Comparison of ENCODE assay signal across 10 cellular contexts in the genomic region with DNA sequence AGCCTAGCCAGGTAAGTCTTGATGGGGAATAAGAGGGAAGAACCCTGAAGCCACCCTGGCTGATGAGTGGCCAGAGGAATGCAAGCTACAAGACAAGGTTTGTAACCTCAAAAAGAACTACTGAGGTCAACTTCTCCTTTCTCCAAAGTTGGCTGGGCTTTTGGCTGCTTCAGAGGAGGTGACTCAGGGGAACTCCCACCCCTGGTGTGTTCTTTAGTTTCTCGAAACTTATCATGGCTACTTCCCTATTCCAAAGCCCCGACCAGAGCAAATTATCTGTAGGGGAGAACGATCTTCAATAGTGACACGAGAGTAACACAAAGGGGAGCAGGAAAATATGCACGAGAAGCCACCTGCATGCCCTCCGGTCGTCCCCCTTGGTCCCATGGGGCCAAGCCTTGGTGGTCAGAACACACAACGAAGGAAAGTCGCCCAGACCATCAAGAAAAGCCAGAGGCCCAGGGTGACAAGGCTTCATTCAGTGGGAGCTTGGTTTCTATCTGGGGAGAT. TPM values are rescaled to one million over a fixed set of nuclear protein-coding genes. Genes with fewer than 3 reads are reported as not detected.
DNase-seq lines count a peak whose midpoint lies in the region; ATAC-seq and TF ChIP-seq lines count a peak whose summit lies in the region.
"Had no signal": no experiment of that assay in that cellular context is flagged by ENCODE, and none has a peak within 500 bp of the region (broad histone marks: within the 10 kb centered on the region; RNA-seq: fewer than 3 reads in every experiment).

No MANE protein-coding gene starts in this region.

- H3K14ac ChIP-seq in IMR-90 (replicated peaks; ENCODE audit: low read depth, low read length), result no peak overlapping the region

- POLR2A ChIA-PET in CD8-positive, alpha-beta memory T cell (lab: Charles Lee), result no interaction called here
- POLR2A ChIA-PET in IMR-90 (lab: Charles Lee; ENCODE audit: unreplicated experiment) (no interaction called here), HEK293T (lab: Yijun Ruan, JAX) (no interaction called here)

- no peak overlapping the region for H2BK15ac ChIP-seq in IMR-90 (ENCODE audit: low read depth, low read length)

- no peak overlapping the region; the same call in 1 of the 2 replicates for H3K18ac ChIP-seq in IMR-90 (ENCODE audit: low read depth, low read length)

- DNase-seq in CD8-positive, alpha-beta memory T cell, result no peak
- DNase-seq in IMR-90 (peak; percentile 33), HEK293T (ENCODE audit: extremely low spot score) (no peak), T-helper 9 cell (no peak), HAP-1 (ENCODE audit: low spot score in 2 of 2) (no peak)
- DNase-seq in activated CD4-positive, alpha-beta T cell treated with anti-CD3 and anti-CD28 coated beads for 48 hours, result no peak
- DNase-seq: DND-41, NCI-H146 had no signal

- H2AK9ac ChIP-seq in IMR-90 (replicated peaks; ENCODE audit: low read depth, low read length, poor library complexity), result no peak overlapping the region

- H4K8ac ChIP-seq in IMR-90 (ENCODE audit: low read depth in 2 of 2, low read length in 2 of 2), result no peak overlapping the region

- no peaks in the 10 kb centered on the region for H3K9me3 Mint-ChIP-seq in CD8-positive, alpha-beta memory T cell

- H2BK20ac ChIP-seq in IMR-90 (ENCODE audit: low read depth, low read length), result no peak overlapping the region

- no peak overlapping the region for H3K4ac ChIP-seq in IMR-90 (ENCODE audit: low read depth, low read length)

- no peak overlapping the region for H3K4me2 ChIP-seq in IMR-90 (ENCODE audit: low read depth, low read length)

- H3K27me3 Mint-ChIP-seq in CD8-positive, alpha-beta memory T cell, result no peaks in the 10 kb centered on the region

- TF ChIP-seq CTCF in IMR-90 (conservative IDR thresholded peaks at IDR 0.05; ENCODE audit: low read depth, low read length) (no peak), gastroesophageal sphincter (IDR thresholded peaks at IDR 0.05) (no peak)

- no peak overlapping the region for H3K4me3 Mint-ChIP-seq in CD8-positive, alpha-beta memory T cell

- intact Hi-C loops in IMR-90 (cut with micrococcal nuclease), result loop anchor here (5.0 kb wide), 1 partner anchor 55 kb away; no protein-coding TSS in a partner anchor

- peaks cover 5% of the 10 kb centered on the region for H3K4me1 ChIP-seq in CD8-positive, alpha-beta memory T cell (ENCODE audit: insufficient read depth, low read length)
- H3K4me1 ChIP-seq in IMR-90 (ENCODE audit: control insufficient read depth, insufficient read depth, low read length), result peaks cover 9% of the 10 kb centered on the region
- no peaks in the 10 kb centered on the region for H3K4me1 ChIP-seq in gastroesophageal sphincter
- H3K4me1 ChIP-seq in HAP-1, result no peaks in the 10 kb centered on the region

- no peak for TF ChIP-seq POLR2A in IMR-90 (IDR thresholded peaks at IDR 0.05; ENCODE audit: low read depth, low read length)
- no peak for TF ChIP-seq POLR2A in gastroesophageal sphincter (IDR thresholded peaks at IDR 0.05)

- no peaks in the 10 kb centered on the region for H4K20me1 ChIP-seq in IMR-90 (ENCODE audit: insufficient read depth, low read length)

- TF ChIP-seq EP300 in gastroesophageal sphincter (IDR thresholded peaks at IDR 0.05), result no peak

- H3K4me3 ChIP-seq in CD8-positive, alpha-beta memory T cell (ENCODE audit: low read length), result no peak overlapping the region
- H3K4me3 ChIP-seq in IMR-90 (ENCODE audit: insufficient read depth, low read depth, low read length) (no peak overlapping the region), gastroesophageal sphincter (no peak overlapping the region), HAP-1 (no peak overlapping the region)

- CTCF ChIA-PET in CD8-positive, alpha-beta memory T cell (lab: Charles Lee), result no interaction called here
- CTCF ChIA-PET in IMR-90 (lab: Yijun Ruan, JAX) (no interaction called here), HEK293T (lab: Yijun Ruan, JAX) (no interaction called here)

- H2BK120ac ChIP-seq in IMR-90 (ENCODE audit: low read depth, low read length), result no peak overlapping the region

- no peak overlapping the region for H3K56ac ChIP-seq in IMR-90 (ENCODE audit: extremely low read depth, insufficient read depth, low read length)

- no TSS peak for BruUV-seq in IMR-90 (replicated peaks; lab: Mats Ljungman, UMichigan)

- H3K9me3 ChIP-seq in CD8-positive, alpha-beta memory T cell (ENCODE audit: low read length), result no peaks in the 10 kb centered on the region
- H3K9me3 ChIP-seq in IMR-90 (ENCODE audit: control insufficient read depth, insufficient read depth, low read length) (no peaks in the 10 kb centered on the region), gastroesophageal sphincter (no peaks in the 10 kb centered on the region), HAP-1 (no peaks in the 10 kb centered on the region)

- peak; percentile 39 for ATAC-seq in GM21367 (IDR thresholded peaks at IDR 0.05; ENCODE audit: unreplicated experiment)
- ATAC-seq in IMR-90 (ENCODE audit: low read depth), result no peak
- ATAC-seq in gastroesophageal sphincter, result peak; percentile 50

- peak overlapping the region; percentile 14 for H3K27ac ChIP-seq in CD8-positive, alpha-beta memory T cell (ENCODE audit: low read depth, low read length)
- H3K27ac ChIP-seq in IMR-90 (ENCODE audit: insufficient read depth, low read length), result no peak overlapping the region
- no peak overlapping the region for H3K27ac ChIP-seq in gastroesophageal sphincter

- no peaks in the 10 kb centered on the region for H3K27me3 ChIP-seq in CD8-positive, alpha-beta memory T cell (ENCODE audit: insufficient read depth, low read length, poor library complexity, severe bottlenecking)
- H3K27me3 ChIP-seq in IMR-90 (ENCODE audit: control insufficient read depth, insufficient read depth, low read length) (no peaks in the 10 kb centered on the region), gastroesophageal sphincter (peaks cover 7% of the 10 kb centered on the region), HAP-1 (ENCODE audit: low read depth) (no peaks in the 10 kb centered on the region)

- H2AFZ ChIP-seq in IMR-90 (replicated peaks; ENCODE audit: low read length, poor library complexity), result no peak overlapping the region

- no peaks in the 10 kb centered on the region for H3K36me3 ChIP-seq in CD8-positive, alpha-beta memory T cell (ENCODE audit: insufficient read depth, low read length)
- H3K36me3 ChIP-seq in IMR-90 (ENCODE audit: control insufficient read depth, insufficient read depth, low read length) (no peaks in the 10 kb centered on the region), gastroesophageal sphincter (no peaks in the 10 kb centered on the region), HAP-1 (replicated peaks) (no peaks in the 10 kb centered on the region)

- H3K9me1 ChIP-seq in IMR-90 (ENCODE audit: insufficient read depth, low read length), result no peaks in the 10 kb centered on the region

- no peak overlapping the region for H4K5ac ChIP-seq in IMR-90 (ENCODE audit: low read depth, low read length)

- in situ Hi-C loops in IMR-90 (cut with MboI; ENCODE audit: low sequenced_read_pairs) (loop anchor here (25.0 kb wide), 1 partner anchor 340 kb away; no protein-coding TSS in a partner anchor), HAP-1 (cut with MboI; ENCODE audit: low sequenced_read_pairs) (loop anchor here (25.0 kb wide), 1 partner anchor 640 kb away; no protein-coding TSS in a partner anchor)

- dilution Hi-C loops in IMR-90 (cut with HindIII; ENCODE audit: low sequenced_read_pairs, unreplicated experiment), result no loop called here

- no peaks in the 10 kb centered on the region for H3K36me3 Mint-ChIP-seq in CD8-positive, alpha-beta memory T cell

- no peak overlapping the region for H3K23ac ChIP-seq in IMR-90 (ENCODE audit: low read depth, low read length)

- no peak overlapping the region for H2AK5ac ChIP-seq in IMR-90 (ENCODE audit: low read depth, low read length)

- no peak overlapping the region for H3K9ac ChIP-seq in IMR-90 (ENCODE audit: low read depth, low read length)

- no peak overlapping the region for H3K27ac Mint-ChIP-seq in CD8-positive, alpha-beta memory T cell

- no peak overlapping the region for H2BK5ac ChIP-seq in IMR-90 (ENCODE audit: low read depth, low read length, poor library complexity, severe bottlenecking)

- peaks cover 3 to 14% (median 12%) of the 10 kb centered on the region in 3 donors for H3K4me1 Mint-ChIP-seq in CD8-positive, alpha-beta memory T cell

- TF ChIP-seq RAD21 in IMR-90 (IDR thresholded peaks at IDR 0.05; ENCODE audit: low read length), result no peak

- WGBS in IMR-90 (ENCODE audit: extremely low coverage in 2 of 2, insufficient read length in 1 of 2), 2 experiments, result 90% methylated on average over 2 of the region's 9 CpGs; no CpG with 5 or more reads in 1 of the 2 experiments
- WGBS in gastroesophageal sphincter (ENCODE audit: low coverage in 1 of 2), 2 donors, result 80% methylated on average over 5 to 6 of the region's 9 CpGs

- H4K91ac ChIP-seq in IMR-90 (ENCODE audit: insufficient read depth, low read depth, low read length), result no peak overlapping the region

- no peaks in the 10 kb centered on the region for H3K79me1 ChIP-seq in IMR-90 (ENCODE audit: low read depth in 1 of 2, low read length in 2 of 2)

TF ChIP-seq in IMR-90, 13 proteins besides CTCF, POLR2A, EP300 and RAD21 (continues in another document):
- TF ChIP-seq MAFK (IDR thresholded peaks at IDR 0.05; ENCODE audit: low read depth, low read length) (no peak), BHLHE40 (IDR thresholded peaks at IDR 0.05; ENCODE audit: low read depth, low read length) (no peak), SMC3 (IDR thresholded peaks at IDR 0.05; ENCODE audit: low read depth, low read length) (no peak)

TF ChIP-seq in HEK293T, 16 proteins besides CTCF, POLR2A, EP300 and RAD21 (continues in another document):
- no peak for TF ChIP-seq CTBP1 (IDR thresholded peaks at IDR 0.05; ENCODE audit: borderline replicate concordance)
- no peak for TF ChIP-seq ZNF384 (IDR thresholded peaks at IDR 0.05)
- no peak for TF ChIP-seq BHLHE40 (IDR thresholded peaks at IDR 0.05; ENCODE audit: borderline replicate concordance)
- no peak for TF ChIP-seq SUZ12 (IDR thresholded peaks at IDR 0.05)
- TF ChIP-seq ELF4 (IDR thresholded peaks at IDR 0.05), result no peak
- TF ChIP-seq, protein P1, sequence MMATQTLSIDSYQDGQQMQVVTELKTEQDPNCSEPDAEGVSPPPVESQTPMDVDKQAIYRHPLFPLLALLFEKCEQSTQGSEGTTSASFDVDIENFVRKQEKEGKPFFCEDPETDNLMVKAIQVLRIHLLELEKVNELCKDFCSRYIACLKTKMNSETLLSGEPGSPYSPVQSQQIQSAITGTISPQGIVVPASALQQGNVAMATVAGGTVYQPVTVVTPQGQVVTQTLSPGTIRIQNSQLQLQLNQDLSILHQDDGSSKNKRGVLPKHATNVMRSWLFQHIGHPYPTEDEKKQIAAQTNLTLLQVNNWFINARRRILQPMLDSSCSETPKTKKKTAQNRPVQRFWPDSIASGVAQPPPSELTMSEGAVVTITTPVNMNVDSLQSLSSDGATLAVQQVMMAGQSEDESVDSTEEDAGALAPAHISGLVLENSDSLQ (IDR thresholded peaks at IDR 0.05), result no peak
- TF ChIP-seq ARNT (IDR thresholded peaks at IDR 0.05), result no peak

RNA-seq across cellular contexts. Expression of a gene that starts 6.5 kb away (rescaled TPM):
- 10 to 100 TPM; 55.8 to 56.8 TPM for total RNA-seq in CD8-positive, alpha-beta memory T cell
- 29.5 TPM for polyA plus RNA-seq in CD8-positive, alpha-beta memory T cell
- 2.5 and 4.5 TPM in 2 replicates for total RNA-seq in IMR-90 (2012; rRNA removed)
- polyA plus RNA-seq in IMR-90 (2012; rRNA removed), result 2.2 and 2.3 TPM in 2 replicates
- polyA plus RNA-seq in IMR-90 (2012; cell fraction: cytosol; rRNA removed), result 0.52 and 1.1 TPM in 2 replicates
- 0.24 and 0.91 TPM in 2 replicates for polyA plus RNA-seq in IMR-90 (2012; cell fraction: nucleus; rRNA removed; ENCODE audit: low replicate concordance)
- 10 to 100 TPM in 1 of 4 donors, under 1 TPM in 1, not detected in 2; 0.62 to 13.3 TPM for total RNA-seq in gastroesophageal sphincter
